8 cellular contexts compared by ENCODE assay signal in the genomic region with DNA sequence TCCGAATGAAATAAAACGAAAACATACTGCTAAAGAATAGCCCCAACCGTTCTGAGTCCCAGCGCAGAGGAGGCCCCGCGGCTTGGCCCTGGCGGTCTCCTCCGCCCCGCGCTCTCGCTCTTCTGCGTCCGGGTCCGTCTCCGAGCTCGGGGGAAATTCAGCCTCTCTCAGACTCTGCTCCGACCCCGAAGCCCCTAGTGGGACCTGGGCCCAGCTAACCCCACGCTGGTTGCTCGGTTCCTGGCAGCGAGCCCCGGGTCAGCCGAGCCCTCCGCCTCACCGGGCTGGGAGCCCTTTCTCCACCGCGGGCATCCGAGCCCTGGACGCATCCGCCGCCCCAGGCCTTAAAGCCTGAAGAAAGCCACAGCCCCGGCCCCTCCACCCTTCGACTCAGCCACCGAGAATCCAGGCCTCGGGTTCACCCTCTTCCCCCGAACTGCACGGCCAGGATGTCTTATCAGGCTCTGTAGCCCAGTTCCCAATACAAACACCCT. TPM values are rescaled to one million over a fixed set of nuclear protein-coding genes. Genes with fewer than 3 reads are reported as not detected.
DNase-seq lines count a peak whose midpoint lies in the region; ATAC-seq and TF ChIP-seq lines count a peak whose summit lies in the region.
"Had no signal": no experiment of that assay in that cellular context is flagged by ENCODE, and none has a peak within 500 bp of the region (broad histone marks: within the 10 kb centered on the region; RNA-seq: fewer than 3 reads in every experiment).

No MANE protein-coding gene starts in this region.

- no peak for TF ChIP-seq CTCF in kidney epithelial cell (IDR thresholded peaks at IDR 0.05; ENCODE audit: insufficient read depth, low read length, poor library complexity, severe bottlenecking)

- H3K9me3 ChIP-seq in HUES64 (ENCODE audit: insufficient read depth, low read depth, low read length): no peaks in the 10 kb centered on the region

- H3K36me3 ChIP-seq in HUES64 (ENCODE audit: insufficient read depth, low read length) (no peaks in the 10 kb centered on the region), kidney epithelial cell (ENCODE audit: control insufficient read depth, insufficient read depth, low read length) (no peaks in the 10 kb centered on the region)

- H3K4me1 Mint-ChIP-seq in activated naive CD8-positive, alpha-beta T cell treated with anti-CD3 and anti-CD28 coated beads, Interleukin-2, amount 10 ng/mL, durations not matched to agents 7 days and 5 days: peaks cover 27% of the 10 kb centered on the region
- peaks cover 35% of the 10 kb centered on the region for H3K4me1 Mint-ChIP-seq in stimulated activated memory B cell treated with anti-CD40 and anti-IgM and Interleukin-4, amounts not matched to agents 10 μg/mL and 1 μg/mL and 100 μg/mL, for 72 hours

- H3K9ac ChIP-seq in HUES64 (ENCODE audit: low read depth, low read length): no peak overlapping the region

- peak overlapping the region; percentile 51 for H3K4me3 Mint-ChIP-seq in activated naive CD8-positive, alpha-beta T cell treated with anti-CD3 and anti-CD28 coated beads, Interleukin-2, amount 10 ng/mL, durations not matched to agents 7 days and 5 days
- H3K4me3 Mint-ChIP-seq in stimulated activated memory B cell treated with anti-CD40 and anti-IgM and Interleukin-4, amounts not matched to agents 10 μg/mL and 1 μg/mL and 100 μg/mL, for 72 hours: peak overlapping the region; percentile 68

- H3K27me3 ChIP-seq in HUES64 (ENCODE audit: insufficient read depth, low read length): peaks cover 100% of the 10 kb centered on the region
- H3K27me3 ChIP-seq in kidney epithelial cell (ENCODE audit: control insufficient read depth, insufficient read depth, low read length): peaks cover 88% of the 10 kb centered on the region

- no peak overlapping the region for H3K27ac ChIP-seq in HUES64 (ENCODE audit: low read depth, low read length)

- no peak overlapping the region for H3K27ac Mint-ChIP-seq in activated naive CD8-positive, alpha-beta T cell treated with anti-CD3 and anti-CD28 coated beads, Interleukin-2, amount 10 ng/mL, durations not matched to agents 7 days and 5 days
- no peak overlapping the region for H3K27ac Mint-ChIP-seq in stimulated activated memory B cell treated with anti-CD40 and anti-IgM and Interleukin-4, amounts not matched to agents 10 μg/mL and 1 μg/mL and 100 μg/mL, for 72 hours

- H3K36me3 Mint-ChIP-seq in activated naive CD8-positive, alpha-beta T cell treated with anti-CD3 and anti-CD28 coated beads, Interleukin-2, amount 10 ng/mL, durations not matched to agents 7 days and 5 days: no peaks in the 10 kb centered on the region
- no peaks in the 10 kb centered on the region for H3K36me3 Mint-ChIP-seq in stimulated activated memory B cell treated with anti-CD40 and anti-IgM and Interleukin-4, amounts not matched to agents 10 μg/mL and 1 μg/mL and 100 μg/mL, for 72 hours

- H3K9me3 Mint-ChIP-seq in activated naive CD8-positive, alpha-beta T cell treated with anti-CD3 and anti-CD28 coated beads, Interleukin-2, amount 10 ng/mL, durations not matched to agents 7 days and 5 days: no peaks in the 10 kb centered on the region
- H3K9me3 Mint-ChIP-seq in stimulated activated memory B cell treated with anti-CD40 and anti-IgM and Interleukin-4, amounts not matched to agents 10 μg/mL and 1 μg/mL and 100 μg/mL, for 72 hours: peaks cover under 1% of the 10 kb centered on the region

- WGBS in HUES64: 3% methylated on average over 37 of the region's 37 CpGs

- H3K4me3 ChIP-seq in HUES64 (ENCODE audit: low read length): peak overlapping the region; percentile 17; the same call in 1 of the 2 replicates
- H3K4me3 ChIP-seq in kidney epithelial cell (ENCODE audit: low read depth, low read length): peak overlapping the region; percentile 50

- DNase-seq in activated naive CD8-positive, alpha-beta T cell treated with anti-CD3 and anti-CD28 coated beads, Interleukin-2, amount 10 ng/mL, durations not matched to agents 7 days and 5 days: no peak
- DNase-seq in kidney epithelial cell (ENCODE audit: low read depth) (no peak), DMS114 treated with DMSO at 0.1 percent for 48 hours (lab: John Stamatoyannopoulos, UW; ENCODE audit: unreplicated experiment) (no peak)

- POLR2A ChIA-PET in activated naive CD8-positive, alpha-beta T cell treated with anti-CD3 and anti-CD28 coated beads, Interleukin-2, amount 10 ng/mL, durations not matched to agents 7 days and 5 days (lab: Charles Lee): no interaction called here

- peaks cover 60% of the 10 kb centered on the region for H3K27me3 Mint-ChIP-seq in activated naive CD8-positive, alpha-beta T cell treated with anti-CD3 and anti-CD28 coated beads, Interleukin-2, amount 10 ng/mL, durations not matched to agents 7 days and 5 days
- H3K27me3 Mint-ChIP-seq in stimulated activated memory B cell treated with anti-CD40 and anti-IgM and Interleukin-4, amounts not matched to agents 10 μg/mL and 1 μg/mL and 100 μg/mL, for 72 hours: peaks cover 67% of the 10 kb centered on the region

- peaks cover 13% of the 10 kb centered on the region for H3K4me1 ChIP-seq in HUES64 (ENCODE audit: insufficient read depth, low read length)

- ATAC-seq in activated naive CD8-positive, alpha-beta T cell treated with anti-CD3 and anti-CD28 coated beads, Interleukin-2, amount 10 ng/mL, durations not matched to agents 7 days and 5 days (ENCODE audit: low read depth): no peak
- ATAC-seq in stimulated activated memory B cell treated with anti-CD40 and anti-IgM and Interleukin-4, amounts not matched to agents 10 μg/mL and 1 μg/mL and 100 μg/mL, for 72 hours: no peak
- ATAC-seq in esophagus mucosa (no peak), HG03280 (IDR thresholded peaks at IDR 0.05; ENCODE audit: unreplicated experiment) (no peak)
- ATAC-seq: HCT116 had no signal

RNA-seq across cellular contexts. Expression of a gene that starts 1.2 kb away (rescaled TPM):
- 0.65 TPM for polyA plus RNA-seq in HUES64 (2013, experiment 1 of 2)
- polyA plus RNA-seq in HUES64 (2013, experiment 2 of 2): 0.38 TPM
- not detected for total RNA-seq in activated naive CD8-positive, alpha-beta T cell treated with anti-CD3 and anti-CD28 coated beads, Interleukin-2, amount 10 ng/mL, durations not matched to agents 7 days and 5 days
- total RNA-seq in kidney epithelial cell (7.3 and 7.7 TPM in 2 replicates), esophagus mucosa (1.6 TPM)

RNA-seq across cellular contexts. Expression of a gene that starts 51.4 kb away (rescaled TPM):
- polyA plus RNA-seq in HUES64 (2013, experiment 1 of 2): 0.05 TPM
- 0.44 TPM for polyA plus RNA-seq in HUES64 (2013, experiment 2 of 2)
- total RNA-seq in activated naive CD8-positive, alpha-beta T cell treated with anti-CD3 and anti-CD28 coated beads, Interleukin-2, amount 10 ng/mL, durations not matched to agents 7 days and 5 days: not detected
- total RNA-seq in kidney epithelial cell (not detected in 2 replicates), esophagus mucosa (not detected)
